In the genomic region with DNA sequence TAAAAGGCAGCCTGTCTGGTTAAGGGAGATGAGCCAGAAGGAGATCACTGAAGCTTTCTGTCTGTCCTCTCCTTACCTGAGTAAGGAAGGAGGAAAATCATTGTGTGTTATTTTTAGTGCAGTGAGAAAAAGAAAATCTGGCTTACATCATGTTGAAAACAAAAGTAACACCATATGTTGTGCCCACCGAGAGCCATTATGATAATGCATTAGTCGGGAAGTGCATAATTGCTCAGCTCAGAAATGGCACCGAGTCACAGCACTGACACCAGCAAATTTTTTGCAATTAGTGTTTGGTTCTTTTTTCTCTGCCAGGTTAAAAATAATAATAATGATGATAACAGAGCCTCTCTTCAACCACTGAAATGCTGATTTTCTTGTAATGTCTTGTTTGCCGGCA, we compare ENCODE assay signal across 1 cellular context.
TF ChIP-seq lines count a peak whose summit lies in the region.

No MANE protein-coding gene starts in this region.

TF ChIP-seq in WTC11, 78 proteins besides CTCF, POLR2A, EP300 and RAD21 (continued from another document):
- TF ChIP-seq, protein P1, sequence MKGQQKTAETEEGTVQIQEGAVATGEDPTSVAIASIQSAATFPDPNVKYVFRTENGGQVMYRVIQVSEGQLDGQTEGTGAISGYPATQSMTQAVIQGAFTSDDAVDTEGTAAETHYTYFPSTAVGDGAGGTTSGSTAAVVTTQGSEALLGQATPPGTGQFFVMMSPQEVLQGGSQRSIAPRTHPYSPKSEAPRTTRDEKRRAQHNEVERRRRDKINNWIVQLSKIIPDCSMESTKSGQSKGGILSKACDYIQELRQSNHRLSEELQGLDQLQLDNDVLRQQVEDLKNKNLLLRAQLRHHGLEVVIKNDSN (CRISPR knock-in tag; IDR thresholded peaks at IDR 0.05): no peak
- no peak for TF ChIP-seq CBFB (CRISPR knock-in tag; IDR thresholded peaks at IDR 0.05; ENCODE audit: low read depth)
- TF ChIP-seq JUN (CRISPR knock-in tag; IDR thresholded peaks at IDR 0.05): no peak
- TF ChIP-seq, protein P2, sequence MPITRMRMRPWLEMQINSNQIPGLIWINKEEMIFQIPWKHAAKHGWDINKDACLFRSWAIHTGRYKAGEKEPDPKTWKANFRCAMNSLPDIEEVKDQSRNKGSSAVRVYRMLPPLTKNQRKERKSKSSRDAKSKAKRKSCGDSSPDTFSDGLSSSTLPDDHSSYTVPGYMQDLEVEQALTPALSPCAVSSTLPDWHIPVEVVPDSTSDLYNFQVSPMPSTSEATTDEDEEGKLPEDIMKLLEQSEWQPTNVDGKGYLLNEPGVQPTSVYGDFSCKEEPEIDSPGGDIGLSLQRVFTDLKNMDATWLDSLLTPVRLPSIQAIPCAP (CRISPR knock-in tag; IDR thresholded peaks at IDR 0.05): no peak
- no peak for TF ChIP-seq ESRRA (CRISPR knock-in tag; IDR thresholded peaks at IDR 0.05; ENCODE audit: borderline replicate concordance)
- TF ChIP-seq, protein P3, sequence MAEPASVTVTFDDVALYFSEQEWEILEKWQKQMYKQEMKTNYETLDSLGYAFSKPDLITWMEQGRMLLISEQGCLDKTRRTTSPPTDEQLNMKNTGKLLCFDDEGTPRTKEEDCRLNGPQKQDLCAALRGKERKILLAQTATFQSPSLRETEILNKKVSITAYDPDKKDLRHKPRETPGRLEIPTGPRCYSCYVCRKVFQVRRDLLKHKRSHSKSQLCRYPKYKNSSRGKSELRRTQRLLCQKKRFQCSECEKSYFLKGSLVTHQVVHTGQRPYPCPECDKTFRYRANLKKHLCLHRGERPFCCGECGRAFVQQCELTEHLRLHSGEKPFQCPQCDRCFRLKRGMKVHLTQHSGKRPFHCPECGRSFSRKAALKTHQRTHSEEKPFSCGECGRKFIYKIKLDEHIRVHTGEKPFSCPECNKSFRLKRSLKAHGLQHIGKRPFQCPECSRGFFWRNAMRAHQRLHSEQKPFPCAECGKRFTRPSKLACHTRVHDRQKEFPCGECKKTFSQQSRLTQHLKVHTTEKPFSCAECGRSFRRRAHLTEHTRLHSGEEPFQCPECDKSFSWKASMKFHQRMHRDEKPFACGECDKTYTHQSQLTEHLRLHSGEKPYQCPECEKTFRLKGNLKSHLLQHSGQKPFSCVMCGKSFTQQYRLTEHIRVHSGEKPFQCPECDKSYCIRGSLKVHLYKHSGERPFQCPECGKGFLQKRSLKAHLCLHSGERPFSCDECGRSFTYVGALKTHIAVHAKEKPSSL (CRISPR knock-in tag; conservative IDR thresholded peaks at IDR 0.05): no peak
- TF ChIP-seq RELA (CRISPR knock-in tag; IDR thresholded peaks at IDR 0.05; ENCODE audit: borderline replicate concordance): no peak
- no peak for TF ChIP-seq ZNF671 (CRISPR knock-in tag; IDR thresholded peaks at IDR 0.05)
- no peak for TF ChIP-seq ZNF232 (CRISPR knock-in tag; IDR thresholded peaks at IDR 0.05)
- TF ChIP-seq ZNF416 (CRISPR knock-in tag; IDR thresholded peaks at IDR 0.05): no peak
- no peak for TF ChIP-seq HMGXB4 (CRISPR knock-in tag; IDR thresholded peaks at IDR 0.05)
- TF ChIP-seq, protein P4, sequence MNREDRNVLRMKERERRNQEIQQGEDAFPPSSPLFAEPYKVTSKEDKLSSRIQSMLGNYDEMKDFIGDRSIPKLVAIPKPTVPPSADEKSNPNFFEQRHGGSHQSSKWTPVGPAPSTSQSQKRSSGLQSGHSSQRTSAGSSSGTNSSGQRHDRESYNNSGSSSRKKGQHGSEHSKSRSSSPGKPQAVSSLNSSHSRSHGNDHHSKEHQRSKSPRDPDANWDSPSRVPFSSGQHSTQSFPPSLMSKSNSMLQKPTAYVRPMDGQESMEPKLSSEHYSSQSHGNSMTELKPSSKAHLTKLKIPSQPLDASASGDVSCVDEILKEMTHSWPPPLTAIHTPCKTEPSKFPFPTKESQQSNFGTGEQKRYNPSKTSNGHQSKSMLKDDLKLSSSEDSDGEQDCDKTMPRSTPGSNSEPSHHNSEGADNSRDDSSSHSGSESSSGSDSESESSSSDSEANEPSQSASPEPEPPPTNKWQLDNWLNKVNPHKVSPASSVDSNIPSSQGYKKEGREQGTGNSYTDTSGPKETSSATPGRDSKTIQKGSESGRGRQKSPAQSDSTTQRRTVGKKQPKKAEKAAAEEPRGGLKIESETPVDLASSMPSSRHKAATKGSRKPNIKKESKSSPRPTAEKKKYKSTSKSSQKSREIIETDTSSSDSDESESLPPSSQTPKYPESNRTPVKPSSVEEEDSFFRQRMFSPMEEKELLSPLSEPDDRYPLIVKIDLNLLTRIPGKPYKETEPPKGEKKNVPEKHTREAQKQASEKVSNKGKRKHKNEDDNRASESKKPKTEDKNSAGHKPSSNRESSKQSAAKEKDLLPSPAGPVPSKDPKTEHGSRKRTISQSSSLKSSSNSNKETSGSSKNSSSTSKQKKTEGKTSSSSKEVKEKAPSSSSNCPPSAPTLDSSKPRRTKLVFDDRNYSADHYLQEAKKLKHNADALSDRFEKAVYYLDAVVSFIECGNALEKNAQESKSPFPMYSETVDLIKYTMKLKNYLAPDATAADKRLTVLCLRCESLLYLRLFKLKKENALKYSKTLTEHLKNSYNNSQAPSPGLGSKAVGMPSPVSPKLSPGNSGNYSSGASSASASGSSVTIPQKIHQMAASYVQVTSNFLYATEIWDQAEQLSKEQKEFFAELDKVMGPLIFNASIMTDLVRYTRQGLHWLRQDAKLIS (CRISPR knock-in tag; IDR thresholded peaks at IDR 0.05; ENCODE audit: borderline replicate concordance): no peak
